ENCODE assay signal across 1 cellular context in genomic region chr11:61542024-61542461, GRCh38.
TF ChIP-seq lines count a peak whose summit lies in the region.

No MANE protein-coding gene starts in this region.

TF ChIP-seq in WTC11, 78 proteins besides CTCF, POLR2A, EP300 and RAD21 (continued from another document):
- TF ChIP-seq AR (CRISPR knock-in tag; IDR thresholded peaks at IDR 0.05) (no peak), NFATC4 (CRISPR knock-in tag; IDR thresholded peaks at IDR 0.05) (no peak)
- TF ChIP-seq, protein P1, sequence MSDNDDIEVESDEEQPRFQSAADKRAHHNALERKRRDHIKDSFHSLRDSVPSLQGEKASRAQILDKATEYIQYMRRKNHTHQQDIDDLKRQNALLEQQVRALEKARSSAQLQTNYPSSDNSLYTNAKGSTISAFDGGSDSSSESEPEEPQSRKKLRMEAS (CRISPR knock-in tag; IDR thresholded peaks at IDR 0.05) = peak; percentile 58; the same call in 1 of the 2 replicates
